8 cellular contexts compared by ENCODE assay signal in the genomic region with DNA sequence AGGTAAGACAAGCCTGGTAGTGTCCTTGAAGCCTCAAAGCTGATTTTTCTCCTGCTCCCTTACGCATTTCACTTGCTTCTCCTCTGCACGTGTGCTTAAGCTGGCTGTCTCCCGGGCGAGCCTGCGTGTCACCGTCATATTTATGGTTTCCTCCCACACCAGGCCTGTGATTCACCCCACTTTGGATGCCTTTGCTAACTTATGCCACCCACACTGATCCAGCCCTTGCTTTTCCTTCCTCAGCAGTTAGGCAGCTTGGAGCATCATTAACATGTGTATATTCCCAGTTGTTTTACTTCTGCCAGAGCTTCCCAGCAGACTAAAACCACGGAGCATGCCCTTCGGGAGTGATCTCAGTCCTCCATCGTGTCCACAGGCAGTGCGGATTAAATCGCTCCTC. TPM values are rescaled to one million over a fixed set of nuclear protein-coding genes. Genes with fewer than 3 reads are reported as not detected.
DNase-seq lines count a peak whose midpoint lies in the region; ATAC-seq and TF ChIP-seq lines count a peak whose summit lies in the region.

No MANE protein-coding gene starts in this region.

- DNase-seq in GM23248 (peak; percentile 99), WERI-Rb-1 (peak; percentile 36), mammary epithelial cell (peak; percentile 85), GM20000 (ENCODE audit: low spot score) (no peak), DMS79 (lab: John Stamatoyannopoulos, UW) (no peak)
- peak; percentile 38 to 50 for DNase-seq in stimulated activated CD8-positive, alpha-beta memory T cell treated with anti-CD3 and anti-CD28 coated beads, Interleukin-2, amount 100 ng/mL, for 48 hours (ENCODE audit: low read depth in 2 of 2)

- 0 out of 2 replicates have a peak overlapping the region, but pooled peaks have one; percentile 14 for H2AFZ ChIP-seq in GM23248
- H2AFZ ChIP-seq in mammary epithelial cell (ENCODE audit: low read depth, low read length): peak overlapping the region; percentile 5

- CTCF ChIA-PET in mammary epithelial cell (lab: Charles Lee; ENCODE audit: low non-redundant PET): interaction anchor here (1.0 kb wide), 1 partner anchor 59 kb away, joined by 10 read pairs; no protein-coding TSS in a partner anchor

- H3K9me3 ChIP-seq in GM23248 (ENCODE audit: low read depth): no peaks in the 10 kb centered on the region
- H3K9me3 ChIP-seq in WERI-Rb-1 (ENCODE audit: severe bottlenecking): peaks cover 4% of the 10 kb centered on the region
- peaks cover under 1% of the 10 kb centered on the region for H3K9me3 ChIP-seq in mammary epithelial cell (replicated peaks; ENCODE audit: insufficient read depth, low read length)
- H3K9me3 ChIP-seq in mesodermal cell (ENCODE audit: control insufficient read depth, low read length): peaks cover 10% of the 10 kb centered on the region

- H3K4me1 ChIP-seq in GM23248 (ENCODE audit: insufficient read depth) (peaks cover 37% of the 10 kb centered on the region), mammary epithelial cell (ENCODE audit: insufficient read depth, low read length) (peaks cover 36% of the 10 kb centered on the region), mesodermal cell (ENCODE audit: control insufficient read depth, insufficient read depth, low read length, poor library complexity, severe bottlenecking) (peaks cover 33% of the 10 kb centered on the region)

- H3K79me2 ChIP-seq in GM23248 (ENCODE audit: insufficient read depth) (peaks cover 47% of the 10 kb centered on the region), mammary epithelial cell (ENCODE audit: insufficient read depth, low read length) (peaks cover 48% of the 10 kb centered on the region)

- H3K27me3 ChIP-seq in GM23248 (replicated peaks; ENCODE audit: insufficient read depth) (no peaks in the 10 kb centered on the region), WERI-Rb-1 (ENCODE audit: insufficient read depth, low read depth, severe bottlenecking) (no peaks in the 10 kb centered on the region), mammary epithelial cell (ENCODE audit: insufficient read depth, low read length) (no peaks in the 10 kb centered on the region)

- H3K9ac ChIP-seq in GM23248: peak overlapping the region; percentile 79
- H3K9ac ChIP-seq in mammary epithelial cell (ENCODE audit: insufficient read depth, low read length): peak overlapping the region; percentile 10

- no peaks in the 10 kb centered on the region for H3K9me2 ChIP-seq in GM23248 (ENCODE audit: insufficient read depth)

- ATAC-seq in HG03108 (IDR thresholded peaks at IDR 0.05; ENCODE audit: unreplicated experiment): no peak

- H3K4me2 ChIP-seq in GM23248 (ENCODE audit: unreplicated experiment) (peak overlapping the region; percentile 96), mammary epithelial cell (ENCODE audit: insufficient read depth, low read depth, low read length) (peak overlapping the region; percentile 95)

- peak overlapping the region; percentile 85 for H3K4me3 ChIP-seq in GM23248
- H3K4me3 ChIP-seq in WERI-Rb-1 (ENCODE audit: low read depth, low read length): no peak overlapping the region
- peak overlapping the region in 1 of 3 experiments; percentile 70 for H3K4me3 ChIP-seq in mammary epithelial cell (replicated peaks in 1 of 3; ENCODE audit: insufficient read depth in 1 of 3, low read depth in 2 of 3, low read length in 3 of 3)
- H3K4me3 ChIP-seq in mesodermal cell (ENCODE audit: extremely low read depth, insufficient read depth, low read length, poor library complexity, severe bottlenecking): peak overlapping the region; percentile 74

- H3K36me3 ChIP-seq in GM23248 (ENCODE audit: low read depth) (no peaks in the 10 kb centered on the region), WERI-Rb-1 (no peaks in the 10 kb centered on the region), mammary epithelial cell (ENCODE audit: insufficient read depth, low read length) (no peaks in the 10 kb centered on the region), mesodermal cell (ENCODE audit: control insufficient read depth, insufficient read depth, low read length) (peaks cover 20% of the 10 kb centered on the region)

- dilution Hi-C loops in mammary epithelial cell (cut with HindIII; ENCODE audit: low sequenced_read_pairs): no loop called here

- H3K27ac ChIP-seq in GM23248: peak overlapping the region; percentile 78
- H3K27ac ChIP-seq in WERI-Rb-1: no peak overlapping the region
- H3K27ac ChIP-seq in mammary epithelial cell (ENCODE audit: insufficient read depth, low read depth, low read length): peak overlapping the region; percentile 30
- H3K27ac ChIP-seq in mesodermal cell (ENCODE audit: low read depth, low read length, severe bottlenecking): peak overlapping the region; percentile 47

- peaks cover 25% of the 10 kb centered on the region for H3F3A ChIP-seq in GM23248 (ENCODE audit: insufficient read depth)

- H4K20me1 ChIP-seq in GM23248 (ENCODE audit: insufficient read depth) (no peaks in the 10 kb centered on the region), mammary epithelial cell (ENCODE audit: insufficient read depth, low read length) (no peaks in the 10 kb centered on the region)

- in situ Hi-C loops in GM23248 (cut with MboI) (loop anchor here (25.0 kb wide), 1 partner anchor 176 kb away; no protein-coding TSS in a partner anchor), mammary epithelial cell (cut with MboI; ENCODE audit: low sequenced_read_pairs in 2 of 2) (loop anchor here in 1 of 2 donors (5.0 to 10.0 kb wide), 2 partner anchors 128 to 176 kb away; no protein-coding TSS in a partner anchor)

- 1% methylated on average over 11 of the region's 11 CpGs for WGBS in GM23248 (ENCODE audit: low coverage in 1 of 2, low lambda C conversion rate in 2 of 2, missing lambda C conversion rate in 2 of 2), 2 experiments
- WGBS in mammary epithelial cell (ENCODE audit: low coverage, missing lambda C conversion rate): 8% methylated on average over 11 of the region's 11 CpGs
- WGBS in mesodermal cell (ENCODE audit: insufficient coverage in 2 of 2), 2 experiments: 66 to 81% methylated on average over 11 of the region's 11 CpGs

- TF ChIP-seq CTCF in WERI-Rb-1 (IDR thresholded peaks at IDR 0.05; ENCODE audit: low read depth, low read length) (no peak), mammary epithelial cell (conservative IDR thresholded peaks at IDR 0.05 in 1 of 2, IDR thresholded peaks at IDR 0.05 in 1 of 2; ENCODE audit: extremely low read depth in 1 of 2, insufficient read depth in 1 of 2, low read depth in 1 of 2, low read length in 2 of 2) (no peak), GM20000 (IDR thresholded peaks at IDR 0.05; ENCODE audit: extremely low read depth, missing control alignments) (no peak)

- intact Hi-C loops in mammary epithelial cell (cut with micrococcal nuclease): loop anchor here (1.0 kb wide), 1 partner anchor 194 kb away; no protein-coding TSS in a partner anchor

- BruUV-seq in mammary epithelial cell (replicated peaks; lab: Mats Ljungman, UMichigan): no TSS peak

RNA-seq across cellular contexts. Expression of a gene that starts 2.2 kb away (rescaled TPM):
- 21.0 and 27.2 TPM in 2 replicates for total RNA-seq in GM23248 (2014; rRNA removed; shearing (Covaris generic))
- polyA plus RNA-seq in GM23248 (2016; fragmentation: Nextera tagmentation; extraction: Ambion mirVana): 16.4 and 18.7 TPM in 2 replicates
- 10 to 100 TPM; 12.0 to 25.1 TPM for total RNA-seq in mammary epithelial cell
- polyA plus RNA-seq in mammary epithelial cell: 13.0 TPM
- 2.9 TPM for polyA minus RNA-seq in mammary epithelial cell
- polyA plus RNA-seq in mesodermal cell (2013, experiment 1 of 2): 21.5 TPM
- polyA plus RNA-seq in mesodermal cell (2013, experiment 2 of 2): 23.8 TPM

Comparison
In these comparisons a context has a peak if more than half of its experiments do, and no peak if none do; other contexts are left out.
1. DNase-seq: peak in GM23248 (single experiment), WERI-Rb-1 (single experiment), mammary epithelial cell (single experiment) and stimulated activated CD8-positive, alpha-beta memory T cell treated with anti-CD3 and anti-CD28 coated beads, Interleukin-2, amount 100 ng/mL, for 48 hours (2 of 2); none in GM20000 (single experiment) and DMS79 (single experiment).